Comparison of ENCODE assay signal across 27 cellular contexts in the genomic region with DNA sequence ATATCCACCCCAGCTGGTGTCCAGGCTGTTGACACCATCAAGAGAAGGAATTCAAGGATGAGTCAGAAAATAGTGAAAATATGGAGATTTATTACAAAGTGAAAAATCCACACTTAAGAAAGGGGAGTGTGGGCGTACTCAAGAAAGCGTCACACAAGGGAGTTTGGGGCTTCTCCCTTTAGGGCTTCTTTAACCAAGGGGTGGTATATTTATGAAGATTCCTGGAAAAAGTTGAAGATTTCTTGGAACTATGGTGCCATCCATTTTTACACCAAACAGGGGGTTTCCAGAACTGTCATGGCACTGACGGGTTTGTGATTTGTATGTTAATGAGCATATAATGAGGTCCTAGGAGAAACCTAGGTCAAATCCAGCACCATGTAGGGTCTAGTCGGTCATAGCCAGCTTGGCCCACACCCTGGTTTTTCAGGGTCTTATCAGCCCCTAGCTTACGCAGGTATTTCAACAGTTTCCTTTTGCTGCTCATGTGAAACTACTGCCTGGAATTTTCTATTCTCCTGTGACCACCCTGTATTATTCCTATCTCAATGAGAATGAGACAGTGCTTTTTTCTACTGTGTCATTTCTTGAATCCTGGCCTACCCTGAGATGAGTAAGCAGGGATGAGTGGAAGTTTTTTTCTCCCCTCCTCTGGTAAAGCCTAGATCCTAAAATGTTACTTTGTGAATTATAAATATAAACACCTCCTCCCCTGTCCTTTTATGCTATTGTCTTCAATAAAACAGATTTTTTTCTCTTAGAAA.
A peak's percentile ranks its signal among the peaks of the same experiment; 100 is the strongest.
DNase-seq lines count a peak whose midpoint lies in the region; ATAC-seq and TF ChIP-seq lines count a peak whose summit lies in the region.
"Had no signal": no experiment of that assay in that cellular context is flagged by ENCODE, and none has a peak within 500 bp of the region (broad histone marks: within the 10 kb centered on the region; RNA-seq: fewer than 3 reads in every experiment).

No MANE protein-coding gene starts in this region.

- H3K4me3 ChIP-seq in GM23248, result no peak overlapping the region
- H3K4me3 ChIP-seq in fibroblast of mammary gland (ENCODE audit: control insufficient read depth, low read depth, low read length), result no peak overlapping the region
- H3K4me3 ChIP-seq in WERI-Rb-1 (ENCODE audit: low read depth, low read length), result no peak overlapping the region
- H3K4me3 ChIP-seq: breast epithelium, left lung, right atrium auricular region, spleen, tibial nerve had no signal

- no peaks in the 10 kb centered on the region for H3K9me2 ChIP-seq in GM23248 (ENCODE audit: insufficient read depth)

- in situ Hi-C loops in GM23248 (cut with MboI), result no loop called here

- peaks cover 46% of the 10 kb centered on the region for H3K4me1 Mint-ChIP-seq in activated naive CD8-positive, alpha-beta T cell (ENCODE audit: low read depth)

- 0 out of 2 replicates have a peak, but pooled peaks cover 4% of the 10 kb centered on the region for H3F3A ChIP-seq in GM23248 (ENCODE audit: insufficient read depth)

- H3K4me3 Mint-ChIP-seq in activated naive CD8-positive, alpha-beta T cell, result peak overlapping the region; percentile 36
- H3K4me3 Mint-ChIP-seq: activated T-cell treated with anti-CD3 and anti-CD28 coated beads, Interleukin-2, amount 50 U/mL, for 72 hours; T-cell had no signal

- H3K36me3 Mint-ChIP-seq in activated naive CD8-positive, alpha-beta T cell, result peaks cover 6% of the 10 kb centered on the region
- H3K36me3 Mint-ChIP-seq: T-cell had no signal

- DNase-seq in GM23248 (peak; percentile 40), fibroblast of mammary gland (ENCODE audit: low read depth) (peak; percentile 29), stromal cell of bone marrow (ENCODE audit: low read depth) (peak; percentile 23), foreskin keratinocyte (no peak), SIG-M5 treated with dmso at 0.1 percent for 504 hours (lab: John Stamatoyannopoulos, UW; ENCODE audit: unreplicated experiment) (no peak), WERI-Rb-1 (no peak)
- DNase-seq: activated CD4-positive, alpha-beta T cell treated with anti-CD3 and anti-CD28 coated beads, Interleukin-2, amount 50 U/mL, for 4 hours; activated naive CD4-positive, alpha-beta T cell; activated T-cell treated with anti-CD3 and anti-CD28 coated beads, Interleukin-2, amount 50 U/mL, for 72 hours; amniotic stem cell; Calu3; DMS79 treated with DMSO at 0.1 percent for 48 hours; left lung; NCI-H146; NCI-H446 treated with DMSO at 0.1 percent for 48 hours; NCI-H774; posterior cingulate gyrus; spleen; stimulated activated CD8-positive, alpha-beta memory T cell treated with anti-CD3 and anti-CD28 coated beads, Interleukin-4, amount 100 ng/mL, for 48 hours; T-cell had no signal

- 57 to 61% methylated on average over 5 of the region's 5 CpGs for WGBS in GM23248 (ENCODE audit: low coverage in 1 of 2, low lambda C conversion rate in 2 of 2, missing lambda C conversion rate in 2 of 2), 2 experiments

- H3K27ac Mint-ChIP-seq in activated naive CD8-positive, alpha-beta T cell, result no peak overlapping the region
- H3K27ac Mint-ChIP-seq: T-cell had no signal

- H3K27me3 ChIP-seq in GM23248 (replicated peaks; ENCODE audit: insufficient read depth), result no peaks in the 10 kb centered on the region
- no peaks in the 10 kb centered on the region for H3K27me3 ChIP-seq in foreskin keratinocyte
- H3K27me3 ChIP-seq in WERI-Rb-1 (ENCODE audit: insufficient read depth, low read depth, severe bottlenecking), result no peaks in the 10 kb centered on the region
- H3K27me3 ChIP-seq: breast epithelium, left lung, right atrium auricular region, spleen, tibial nerve had no signal

- no peaks in the 10 kb centered on the region for H3K9me3 Mint-ChIP-seq in activated naive CD8-positive, alpha-beta T cell (ENCODE audit: low read depth)
- H3K9me3 Mint-ChIP-seq: activated T-cell treated with anti-CD3 and anti-CD28 coated beads, Interleukin-2, amount 50 U/mL, for 72 hours; T-cell had no signal

- ATAC-seq in foreskin keratinocyte, result no peak
- ATAC-seq: activated CD4-positive, CD25-positive, alpha-beta regulatory T cell treated with anti-CD3 and anti-CD28 coated beads, Interleukin-2, amount 50 U/mL, for 24 hours; activated T-cell treated with anti-CD3 and anti-CD28 coated beads, Interleukin-2, amount 50 U/mL, for 72 hours; HCT116; left lung; T-cell had no signal

- H3K36me3 ChIP-seq in GM23248 (ENCODE audit: low read depth) (no peaks in the 10 kb centered on the region), WERI-Rb-1 (no peaks in the 10 kb centered on the region)
- H3K36me3 ChIP-seq: breast epithelium, left lung, neutrophil, right atrium auricular region, spleen, tibial nerve had no signal

- H3K4me1 ChIP-seq in GM23248 (ENCODE audit: insufficient read depth) (peaks cover 19% of the 10 kb centered on the region), foreskin keratinocyte (no peaks in the 10 kb centered on the region)
- H3K4me1 ChIP-seq: breast epithelium had no signal

- no peak overlapping the region for H3K9ac ChIP-seq in GM23248

- H4K20me1 ChIP-seq in GM23248 (ENCODE audit: insufficient read depth), result no peaks in the 10 kb centered on the region

- H3K27ac ChIP-seq in GM23248 (no peak overlapping the region), foreskin keratinocyte (no peak overlapping the region), WERI-Rb-1 (no peak overlapping the region)
- H3K27ac ChIP-seq: breast epithelium, left lung, neutrophil, right atrium auricular region, spleen, tibial nerve had no signal

- no peaks in the 10 kb centered on the region for H3K79me2 ChIP-seq in GM23248 (ENCODE audit: insufficient read depth)

- H2AFZ ChIP-seq in GM23248, result no peak overlapping the region

- no peak overlapping the region for H3K4me2 ChIP-seq in GM23248 (ENCODE audit: unreplicated experiment)

- H3K9me3 ChIP-seq in GM23248 (ENCODE audit: low read depth) (no peaks in the 10 kb centered on the region), WERI-Rb-1 (ENCODE audit: severe bottlenecking) (no peaks in the 10 kb centered on the region)
- H3K9me3 ChIP-seq: breast epithelium, left lung, neutrophil, right atrium auricular region, spleen, tibial nerve had no signal

- no peak for TF ChIP-seq CTCF in fibroblast of mammary gland (conservative IDR thresholded peaks at IDR 0.05; ENCODE audit: control insufficient read depth, insufficient read depth, low read depth, low read length)
- no peak for TF ChIP-seq CTCF in foreskin keratinocyte (conservative IDR thresholded peaks at IDR 0.05)
- no peak for TF ChIP-seq CTCF in WERI-Rb-1 (IDR thresholded peaks at IDR 0.05; ENCODE audit: low read depth, low read length)

- peaks cover 2% of the 10 kb centered on the region for H3K27me3 Mint-ChIP-seq in activated naive CD8-positive, alpha-beta T cell
- H3K27me3 Mint-ChIP-seq: T-cell had no signal

Comparison
In these comparisons a context has a peak if more than half of its experiments do, and no peak if none do; other contexts are left out.
1. DNase-seq: peak in GM23248 (single experiment), fibroblast of mammary gland (single experiment) and stromal cell of bone marrow (single experiment); none in foreskin keratinocyte (0 of 2), SIG-M5 treated with dmso at 0.1 percent for 504 hours (single experiment) and WERI-Rb-1 (single experiment).